In genomic region chr2:190879474-190880373, GRCh38 we compare ENCODE assay signal across 8 cellular contexts. TPM values are rescaled to one million over a fixed set of nuclear protein-coding genes. Genes with fewer than 3 reads are reported as not detected.
DNase-seq lines count a peak whose midpoint lies in the region; ATAC-seq, FAIRE-seq and TF ChIP-seq lines count a peak whose summit lies in the region.

No MANE protein-coding gene starts in this region.

- H3K4me3 ChIP-seq in heart left ventricle (peak overlapping the region; percentile 22 to 95 (median 91)), small intestine (ENCODE audit: low read depth in 1 of 2, low read length in 2 of 2) (peak overlapping the region; percentile 28 to 99)

- H3K4me3 Mint-ChIP-seq in Calu3 (ENCODE audit: low read depth, unreplicated experiment), result peak overlapping the region; percentile 97

- H3K9me3 ChIP-seq in KOPT-K1 (ENCODE audit: insufficient read depth, low read length, poor library complexity, severe bottlenecking), result no peaks in the 10 kb centered on the region
- H3K9me3 ChIP-seq in heart left ventricle, result no peaks in the 10 kb centered on the region
- no peaks in the 10 kb centered on the region for H3K9me3 ChIP-seq in small intestine (ENCODE audit: control insufficient read depth, low read depth)

- no peak for TF ChIP-seq POLR2A in heart left ventricle (IDR thresholded peaks at IDR 0.05)

- H3K36me3 Mint-ChIP-seq in Calu3 (ENCODE audit: insufficient read depth, unreplicated experiment), result peaks cover 53% of the 10 kb centered on the region

- TF ChIP-seq CTCF in Calu3 (IDR thresholded peaks at IDR 0.05; ENCODE audit: unreplicated experiment), result no peak
- no peak for TF ChIP-seq CTCF in heart left ventricle (IDR thresholded peaks at IDR 0.05)

- 33 to 35% (median 34%) methylated on average over 26 to 28 of the region's 28 CpGs for WGBS in heart left ventricle, 4 donors
- WGBS in small intestine, 3 donors, result 7 to 23% (median 10%) methylated on average over 28 of the region's 28 CpGs

- TSS peak; percentile 39 for BruUV-seq in Calu3 (replicated peaks; lab: Mats Ljungman, UMichigan)

- H3K27me3 ChIP-seq in heart left ventricle, result no peaks in the 10 kb centered on the region
- no peaks in the 10 kb centered on the region for H3K27me3 ChIP-seq in small intestine (ENCODE audit: control insufficient read depth in 2 of 2, insufficient read depth in 2 of 2, low read length in 2 of 2)

- no peaks in the 10 kb centered on the region for H3K9me3 Mint-ChIP-seq in Calu3 (ENCODE audit: low read depth, unreplicated experiment)

- H3K4me1 Mint-ChIP-seq in Calu3 (ENCODE audit: low read depth, unreplicated experiment), result peaks cover 11% of the 10 kb centered on the region

- DNase-seq in Calu3 (no peak), activated gamma-delta T cell treated with Interleukin-2 at 50 U/mL for 16 hours (peak; percentile 23), heart left ventricle (no peak), small intestine (no peak), EL (no peak), inferior parietal cortex (ENCODE audit: extremely low spot score) (no peak)

- H3K27ac Mint-ChIP-seq in Calu3 (ENCODE audit: unreplicated experiment), result peak overlapping the region; percentile 100

- H3K27ac ChIP-seq in KOPT-K1 (ENCODE audit: low read depth, low read length, poor library complexity, severe bottlenecking) (peak overlapping the region; percentile 87), heart left ventricle (peak overlapping the region; percentile 92 to 99 (median 96)), small intestine (ENCODE audit: low read depth in 1 of 2, low read length in 1 of 2) (peak overlapping the region; percentile 82 to 96)

- H3K4me1 ChIP-seq in heart left ventricle, result peaks cover 0 to 64% (median 31%) of the 10 kb centered on the region in 12 donors
- no peaks in the 10 kb centered on the region for H3K4me1 ChIP-seq in small intestine (ENCODE audit: control insufficient read depth in 2 of 2, insufficient read depth in 1 of 2, low read depth in 1 of 2, low read length in 1 of 2)

- FAIRE-seq in small intestine (lab: Jason Lieb, UNC), result no peak

- intact Hi-C loops in Calu3 (cut with micrococcal nuclease; ENCODE audit: unreplicated experiment) (loop anchor here (5.0 kb wide), 1 partner anchor 68 kb away; no protein-coding TSS in a partner anchor), heart left ventricle (cut with DNase I) (loop anchor here in 2 of 10 donors (2.0 to 5.0 kb wide), 2 partner anchors 58 to 135 kb away; partner anchors contain the start of gene STAT1 (in 2 of the 2))

- H3K27me3 Mint-ChIP-seq in Calu3 (ENCODE audit: unreplicated experiment), result no peaks in the 10 kb centered on the region

- H3K36me3 ChIP-seq in KOPT-K1 (ENCODE audit: insufficient read depth, low read length) (peaks cover 19% of the 10 kb centered on the region), heart left ventricle (peaks cover 0 to 4% (median 0%) of the 10 kb centered on the region in 9 donors), small intestine (ENCODE audit: control insufficient read depth in 2 of 2, insufficient read depth in 2 of 2, low read length in 2 of 2) (no peaks in the 10 kb centered on the region)

- peak in 1 of 4 donors; percentile 53 for ATAC-seq in heart left ventricle
- ATAC-seq in GM18519 (IDR thresholded peaks at IDR 0.05; ENCODE audit: low FRiP score, unreplicated experiment), result no peak

- CTCF ChIA-PET in Calu3 (lab: Charles Lee), result interaction anchor here (0.6 to 1.2 kb wide), 3 partner anchors 13 to 91 kb away, joined by 3 to 5 read pairs (median 3); no protein-coding TSS in a partner anchor

RNA-seq across cellular contexts. Expression of gene GLS, which starts 0.9 kb away (rescaled TPM):
- total RNA-seq in Calu3 (2022) (110 and 115 TPM in 2 replicates), heart left ventricle (10 to 100 TPM; 31.6 to 94.5 (median 56.1) TPM)
- polyA plus RNA-seq in heart left ventricle (10 to 100 TPM; 19.1 to 30.6 TPM), small intestine (10 to 100 TPM; 39.3 to 54.1 (median 43.2) TPM)
